In the genomic region with DNA sequence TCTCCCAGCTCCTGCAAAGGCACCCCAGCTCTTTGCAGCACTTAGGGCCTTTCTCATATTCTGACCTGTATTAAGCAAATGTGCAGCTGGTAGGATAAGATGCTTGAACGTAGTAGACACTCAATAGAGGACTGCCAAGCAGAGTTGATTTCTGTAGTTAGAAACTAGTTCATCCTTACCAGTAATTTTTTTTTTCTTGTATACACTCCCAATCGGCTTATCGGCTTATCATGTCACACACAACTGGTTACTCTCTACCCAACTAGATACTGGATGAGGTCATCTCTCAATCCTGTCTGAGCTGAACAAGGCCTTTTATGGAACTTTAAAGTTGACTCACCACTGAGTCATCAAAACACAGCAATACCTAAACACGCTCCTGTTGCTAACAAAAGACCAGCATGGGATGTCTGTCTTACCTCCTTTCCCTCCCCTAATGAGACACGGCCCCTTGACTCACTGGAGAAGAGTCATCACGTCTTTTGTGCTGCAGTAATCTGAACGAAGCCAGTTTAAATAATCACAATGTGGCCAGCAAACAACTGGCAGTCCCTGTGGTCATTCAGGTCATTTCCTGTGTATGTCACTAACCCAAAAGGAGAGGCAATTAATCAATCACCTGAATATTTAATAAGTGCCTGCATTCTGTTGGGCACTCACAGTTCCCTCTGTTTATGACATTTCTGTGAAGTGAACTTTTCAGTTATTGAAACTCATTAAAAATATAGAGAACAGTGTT, we compare ENCODE assay signal across 8 cellular contexts. TPM values are rescaled to one million over a fixed set of nuclear protein-coding genes. Genes with fewer than 3 reads are reported as not detected.
A peak's percentile ranks its signal among the peaks of the same experiment; 100 is the strongest.
DNase-seq lines count a peak whose midpoint lies in the region; ATAC-seq and TF ChIP-seq lines count a peak whose summit lies in the region.

No MANE protein-coding gene starts in this region.

- peak; percentile 88 for ATAC-seq in GM18861 (IDR thresholded peaks at IDR 0.05; ENCODE audit: unreplicated experiment)
- ATAC-seq in HG03045 (IDR thresholded peaks at IDR 0.05; ENCODE audit: unreplicated experiment), result peak; percentile 79
- peak; percentile 72 to 89 for ATAC-seq in upper lobe of left lung (ENCODE audit: low FRiP score in 2 of 2)

- H3K9ac ChIP-seq in muscle layer of colon (ENCODE audit: low read length), result peak overlapping the region; percentile 5

- no peak for TF ChIP-seq CTCF in endothelial cell (IDR thresholded peaks at IDR 0.05; ENCODE audit: unreplicated experiment)
- no peak for TF ChIP-seq CTCF in upper lobe of left lung (IDR thresholded peaks at IDR 0.05)

- no peaks in the 10 kb centered on the region for H3K79me2 ChIP-seq in ACC112 (ENCODE audit: control insufficient read depth, insufficient read depth, low read length, unreplicated experiment)

- DNase-seq in NCI-H226, result peak; percentile 100
- DNase-seq in activated CD4-positive, alpha-beta T cell treated with anti-CD3 and anti-CD28 coated beads, Interleukin-2, amount 10 ng/mL, durations not matched to agents 24 days and 14 days, result peak; percentile 88
- DNase-seq in endothelial cell (ENCODE audit: low spot score), result no peak
- DNase-seq in upper lobe of left lung, result peak in 1 of 2 donors; percentile 23

- peak in 1 of 4 donors; percentile 39 for TF ChIP-seq EP300 in upper lobe of left lung (IDR thresholded peaks at IDR 0.05)

- H3K4me3 ChIP-seq in ACC112 (ENCODE audit: low read depth, low read length) (peak overlapping the region; percentile 27), muscle layer of colon (ENCODE audit: low read depth in 1 of 2, low read length in 2 of 2) (no peak overlapping the region), upper lobe of left lung (no peak overlapping the region)

- peak overlapping the region; percentile 52 for H3K4me3 Mint-ChIP-seq in activated CD4-positive, alpha-beta T cell treated with anti-CD3 and anti-CD28 coated beads, Interleukin-2, amount 10 ng/mL, durations not matched to agents 24 days and 14 days
- no peak overlapping the region for H3K4me3 Mint-ChIP-seq in endothelial cell (ENCODE audit: unreplicated experiment)

- H3K27ac Mint-ChIP-seq in activated CD4-positive, alpha-beta T cell treated with anti-CD3 and anti-CD28 coated beads, Interleukin-2, amount 10 ng/mL, durations not matched to agents 24 days and 14 days, result peak overlapping the region; percentile 85
- peak overlapping the region; percentile 40 for H3K27ac Mint-ChIP-seq in endothelial cell (ENCODE audit: unreplicated experiment)

- intact Hi-C loops in activated CD4-positive, alpha-beta T cell treated with anti-CD3 and anti-CD28 coated beads, Interleukin-2, amount 10 ng/mL, durations not matched to agents 24 days and 14 days (cut with micrococcal nuclease), result loop anchor here (1.0 to 10.0 kb wide), 4 partner anchors 8 to 1189 kb away; a partner anchor contains a TSS

- peak overlapping the region; percentile 100 for H3K27ac ChIP-seq in ACC112 (ENCODE audit: low read depth, low read length)
- peak overlapping the region; percentile 57 for H3K27ac ChIP-seq in muscle layer of colon (ENCODE audit: low read depth, low read length)
- peak overlapping the region; percentile 46 to 77 (median 64) for H3K27ac ChIP-seq in upper lobe of left lung

- H3K36me3 ChIP-seq in ACC112 (ENCODE audit: insufficient read depth, low read length), result no peaks in the 10 kb centered on the region
- H3K36me3 ChIP-seq in muscle layer of colon (ENCODE audit: insufficient read depth, low read length), result no peaks in the 10 kb centered on the region
- no peaks in the 10 kb centered on the region for H3K36me3 ChIP-seq in upper lobe of left lung

- 43 to 54% methylated on average over 7 of the region's 7 CpGs for WGBS in upper lobe of left lung, 2 donors

- peaks cover 20% of the 10 kb centered on the region for H3K4me1 Mint-ChIP-seq in activated CD4-positive, alpha-beta T cell treated with anti-CD3 and anti-CD28 coated beads, Interleukin-2, amount 10 ng/mL, durations not matched to agents 24 days and 14 days
- H3K4me1 Mint-ChIP-seq in endothelial cell (ENCODE audit: unreplicated experiment), result peaks cover 19% of the 10 kb centered on the region

- no peaks in the 10 kb centered on the region for H3K9me3 ChIP-seq in muscle layer of colon (ENCODE audit: low read length)
- no peaks in the 10 kb centered on the region for H3K9me3 ChIP-seq in upper lobe of left lung

- H3K9me3 Mint-ChIP-seq in activated CD4-positive, alpha-beta T cell treated with anti-CD3 and anti-CD28 coated beads, Interleukin-2, amount 10 ng/mL, durations not matched to agents 24 days and 14 days, result peaks cover 16% of the 10 kb centered on the region
- H3K9me3 Mint-ChIP-seq in endothelial cell (ENCODE audit: unreplicated experiment), result no peaks in the 10 kb centered on the region

- H3K36me3 Mint-ChIP-seq in activated CD4-positive, alpha-beta T cell treated with anti-CD3 and anti-CD28 coated beads, Interleukin-2, amount 10 ng/mL, durations not matched to agents 24 days and 14 days (ENCODE audit: low read depth), result peaks cover 7% of the 10 kb centered on the region
- H3K36me3 Mint-ChIP-seq in endothelial cell (ENCODE audit: low read depth, unreplicated experiment), result peaks cover 6% of the 10 kb centered on the region

- peak overlapping the region; percentile 7 for H2AFZ ChIP-seq in ACC112 (ENCODE audit: low read length, unreplicated experiment)

- no peaks in the 10 kb centered on the region for H3K27me3 ChIP-seq in ACC112 (ENCODE audit: insufficient read depth, low read length)
- H3K27me3 ChIP-seq in muscle layer of colon (ENCODE audit: control insufficient read depth in 1 of 2, insufficient read depth in 2 of 2, low read length in 2 of 2), result no peaks in the 10 kb centered on the region
- H3K27me3 ChIP-seq in upper lobe of left lung, result no peaks in the 10 kb centered on the region

- no peak for TF ChIP-seq POLR2A in upper lobe of left lung (IDR thresholded peaks at IDR 0.05)

- peaks cover 2% of the 10 kb centered on the region for H3K27me3 Mint-ChIP-seq in activated CD4-positive, alpha-beta T cell treated with anti-CD3 and anti-CD28 coated beads, Interleukin-2, amount 10 ng/mL, durations not matched to agents 24 days and 14 days
- H3K27me3 Mint-ChIP-seq in endothelial cell (ENCODE audit: unreplicated experiment), result peaks cover 1% of the 10 kb centered on the region

- H3K4me1 ChIP-seq in ACC112 (ENCODE audit: control insufficient read depth, insufficient read depth, low read length, unreplicated experiment) (peaks cover 40% of the 10 kb centered on the region), muscle layer of colon (ENCODE audit: insufficient read depth, low read length) (peaks cover 35% of the 10 kb centered on the region), upper lobe of left lung (peaks cover 14 to 30% (median 30%) of the 10 kb centered on the region in 4 donors)

RNA-seq across cellular contexts. Expression of a gene that starts 7.5 kb away (rescaled TPM):
- 55.5 and 57.7 TPM in 2 replicates for total RNA-seq in activated CD4-positive, alpha-beta T cell treated with anti-CD3 and anti-CD28 coated beads, Interleukin-2, amount 10 ng/mL, durations not matched to agents 24 days and 14 days
- total RNA-seq in endothelial cell (ENCODE audit: unreplicated experiment), result 24.0 TPM
- 10 to 100 TPM in 5 of 6 donors, 1 to 10 TPM in 1; 9.2 to 47.1 (median 13.4) TPM for total RNA-seq in upper lobe of left lung
